In the genomic region with DNA sequence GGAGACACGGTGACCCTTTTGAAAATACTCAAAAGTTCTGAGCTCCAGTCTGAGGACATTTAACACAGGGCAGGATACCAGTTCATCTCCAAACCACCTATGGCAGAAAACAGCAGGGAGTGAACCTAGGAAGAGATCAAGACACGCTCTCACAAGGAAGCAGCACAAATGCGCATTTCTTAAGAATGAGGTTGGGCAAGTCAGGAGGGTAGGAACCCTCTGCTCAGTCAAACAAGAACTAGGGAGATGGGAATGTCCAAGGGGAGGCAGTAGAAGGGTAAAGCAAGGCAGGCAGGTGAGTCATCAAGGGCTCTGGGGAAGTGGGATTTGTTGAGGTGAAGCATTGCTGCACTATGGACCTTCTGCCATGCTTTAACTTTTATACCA, we compare ENCODE assay signal across 17 cellular contexts.
"Had no signal": no experiment of that assay in that cellular context is flagged by ENCODE, and none has a peak within 500 bp of the region (broad histone marks: within the 10 kb centered on the region; RNA-seq: fewer than 3 reads in every experiment).

No MANE protein-coding gene starts in this region.

- H3K4me1 ChIP-seq: suprapubic skin had no signal

- H3K9me3 ChIP-seq: ovary, suprapubic skin, upper lobe of left lung had no signal

- DNase-seq: activated CD4-positive, alpha-beta memory T cell treated with anti-CD3 and anti-CD28 coated beads, Interleukin-2, amount 10 ng/mL, durations not matched to agents 7 days and 5 days; activated gamma-delta T cell; activated naive CD8-positive, alpha-beta T cell treated with anti-CD3 and anti-CD28 coated beads for 36 hours; activated T-cell treated with anti-CD3 and anti-CD28 coated beads, Interleukin-2, amount 50 U/mL, for 48 hours; aorta; cortex of kidney; effector memory CD8-positive, alpha-beta T cell; hippocampal formation; left colon; ovary; stimulated activated CD4-positive, alpha-beta T cell treated with anti-CD3 and anti-CD28 coated beads, Interleukin-4, amount 100 ng/mL, for 1 hour; stimulated activated CD8-positive, alpha-beta memory T cell treated with anti-CD3 and anti-CD28 coated beads, Interleukin-4, amount 100 ng/mL, for 48 hours; stimulated activated naive CD8-positive, alpha-beta T cell treated with anti-CD3 and anti-CD28 coated beads, Interleukin-15, Interleukin-2, amounts not matched to agents 100 U/mL and 50 U/mL, for 24 hours; T-helper 9 cell; upper lobe of left lung had no signal

- H3K36me3 Mint-ChIP-seq: activated naive CD8-positive, alpha-beta T cell treated with anti-CD3 and anti-CD28 coated beads for 36 hours had no signal

- H3K4me1 Mint-ChIP-seq: activated CD4-positive, alpha-beta memory T cell treated with anti-CD3 and anti-CD28 coated beads, Interleukin-2, amount 10 ng/mL, durations not matched to agents 7 days and 5 days; activated naive CD8-positive, alpha-beta T cell treated with anti-CD3 and anti-CD28 coated beads for 36 hours had no signal

- H3K27me3 Mint-ChIP-seq: activated naive CD8-positive, alpha-beta T cell treated with anti-CD3 and anti-CD28 coated beads for 36 hours had no signal

- H3K27ac Mint-ChIP-seq: activated CD4-positive, alpha-beta memory T cell treated with anti-CD3 and anti-CD28 coated beads, Interleukin-2, amount 10 ng/mL, durations not matched to agents 7 days and 5 days; activated naive CD8-positive, alpha-beta T cell treated with anti-CD3 and anti-CD28 coated beads for 36 hours; effector memory CD8-positive, alpha-beta T cell had no signal

- H3K4me3 Mint-ChIP-seq: activated CD4-positive, alpha-beta memory T cell treated with anti-CD3 and anti-CD28 coated beads, Interleukin-2, amount 10 ng/mL, durations not matched to agents 7 days and 5 days; activated naive CD8-positive, alpha-beta T cell treated with anti-CD3 and anti-CD28 coated beads for 36 hours; effector memory CD8-positive, alpha-beta T cell had no signal

- H3K36me3 ChIP-seq: cardiac muscle cell, ovary, suprapubic skin, upper lobe of left lung had no signal

- H3K27me3 ChIP-seq: cardiac muscle cell, ovary, suprapubic skin, upper lobe of left lung had no signal

- H3K27ac ChIP-seq: cardiac muscle cell, ovary, suprapubic skin, upper lobe of left lung had no signal

- H3K9me3 Mint-ChIP-seq: activated CD4-positive, alpha-beta memory T cell treated with anti-CD3 and anti-CD28 coated beads, Interleukin-2, amount 10 ng/mL, durations not matched to agents 7 days and 5 days; activated naive CD8-positive, alpha-beta T cell treated with anti-CD3 and anti-CD28 coated beads for 36 hours had no signal

- ATAC-seq: effector memory CD8-positive, alpha-beta T cell; left colon; stimulated activated naive CD8-positive, alpha-beta T cell treated with anti-CD3 and anti-CD28 coated beads, Interleukin-15, Interleukin-2, amounts not matched to agents 100 U/mL and 50 U/mL, for 24 hours had no signal

- H3K4me3 ChIP-seq: cardiac muscle cell, ovary, suprapubic skin, upper lobe of left lung had no signal
